ENCODE assay signal across 27 cellular contexts in genomic region chr5:90689064-90689463, GRCh38.
DNase-seq lines count a peak whose midpoint lies in the region; ATAC-seq, FAIRE-seq and TF ChIP-seq lines count a peak whose summit lies in the region.
"Had no signal": no experiment of that assay in that cellular context is flagged by ENCODE, and none has a peak within 500 bp of the region (broad histone marks: within the 10 kb centered on the region; RNA-seq: fewer than 3 reads in every experiment).

No MANE protein-coding gene starts in this region.

- H3F3A ChIP-seq in PC-3 (ENCODE audit: low read length, unreplicated experiment): no peaks in the 10 kb centered on the region

- FAIRE-seq in HTR-8/SVneo (lab: Jason Lieb, UNC): no peak
- FAIRE-seq: GM19239, H54 had no signal

- H3K27me3 ChIP-seq in HCT116 (ENCODE audit: insufficient read depth, low read length) (no peaks in the 10 kb centered on the region), PC-3 (ENCODE audit: low read length) (no peaks in the 10 kb centered on the region)

- no peak for TF ChIP-seq POLR2A in HCT116 (IDR thresholded peaks at IDR 0.05; ENCODE audit: borderline replicate concordance, extremely low read depth, insufficient read depth, insufficient read length)

- no peaks in the 10 kb centered on the region for H3K36me3 ChIP-seq in HCT116 (ENCODE audit: control insufficient read depth in 1 of 2, insufficient read depth in 2 of 2, low read length in 2 of 2)
- H3K36me3 ChIP-seq in PC-3 (ENCODE audit: low read depth, low read length): no peaks in the 10 kb centered on the region

- H3K4me3 ChIP-seq in HCT116 (replicated peaks in 1 of 2; ENCODE audit: low read depth in 1 of 2, low read length in 2 of 2) (no peak overlapping the region), PC-3 (ENCODE audit: low read length) (no peak overlapping the region)

- no peak for TF ChIP-seq RAD21 in HCT116 (IDR thresholded peaks at IDR 0.05; ENCODE audit: low read depth)

- RAD21 ChIA-PET in HCT116 (lab: Charles Lee; ENCODE audit: low non-redundant PET in 1 of 2, low total read pairs in 2 of 2, uncharacterized antibody in 2 of 2, unreplicated experiment in 2 of 2): no interaction called here

- ATAC-seq in HCT116 (peak; percentile 80), PC-3 (peak; percentile 54; the same call in 1 of the 2 replicates), esophagus mucosa (no peak)
- ATAC-seq: CD8-positive, alpha-beta T cell; Right ventricle myocardium inferior; T-helper 17 cell had no signal

- H4K20me1 ChIP-seq in HCT116 (ENCODE audit: insufficient read depth) (no peaks in the 10 kb centered on the region), PC-3 (ENCODE audit: low read length) (no peaks in the 10 kb centered on the region)

- intact Hi-C loops in HCT116 (cut with micrococcal nuclease) (no loop called here), PC-3 (cut with micrococcal nuclease) (no loop called here)

- H3K4me2 ChIP-seq in HCT116 (ENCODE audit: low read length) (no peak overlapping the region), PC-3 (ENCODE audit: low read length) (no peak overlapping the region)
- H3K4me2 ChIP-seq: KMS-11 had no signal

- H2AFZ ChIP-seq in HCT116 (ENCODE audit: low read depth, low read length, poor library complexity, severe bottlenecking): no peak overlapping the region
- H2AFZ ChIP-seq in PC-3 (ENCODE audit: low read length): no peak overlapping the region

- H3K9me3 ChIP-seq in HCT116 (ENCODE audit: control insufficient read depth in 1 of 2, insufficient read depth in 1 of 2, low read depth in 1 of 2, low read length in 2 of 2): no peaks in the 10 kb centered on the region
- H3K9me3 ChIP-seq in PC-3 (ENCODE audit: low read length): no peaks in the 10 kb centered on the region

- H3K9ac ChIP-seq in HCT116 (ENCODE audit: low read length): no peak overlapping the region
- no peak overlapping the region for H3K9ac ChIP-seq in PC-3 (ENCODE audit: low read length)
- H3K9ac ChIP-seq: KMS-11 had no signal

- BruUV-seq in HCT116 (replicated peaks; lab: Mats Ljungman, UMichigan) (no TSS peak), PC-3 (replicated peaks; lab: Mats Ljungman, UMichigan) (no TSS peak)

- CTCF ChIA-PET in HCT116 (lab: Charles Lee): interaction anchor here (1.3 kb wide), 1 partner anchor 95 kb away, joined by 4 read pairs; no protein-coding TSS in a partner anchor
- CTCF ChIA-PET in PC-3 (lab: Charles Lee): no interaction called here

- no peaks in the 10 kb centered on the region for H3K79me2 ChIP-seq in HCT116 (ENCODE audit: insufficient read depth, low read length)
- no peaks in the 10 kb centered on the region for H3K79me2 ChIP-seq in PC-3 (ENCODE audit: low read length)

- no peaks in the 10 kb centered on the region for H3K4me1 ChIP-seq in HCT116 (ENCODE audit: control insufficient read depth in 1 of 2, insufficient read depth in 2 of 2, low read length in 2 of 2)
- H3K4me1 ChIP-seq in PC-3 (ENCODE audit: insufficient read depth, low read length): no peaks in the 10 kb centered on the region

- TF ChIP-seq CTCF in HCT116 (IDR thresholded peaks at IDR 0.05 in 2 of 3, conservative IDR thresholded peaks at IDR 0.05 in 1 of 3; ENCODE audit: borderline replicate concordance in 1 of 3, insufficient read depth in 1 of 3, low read depth in 2 of 3, low read length in 2 of 3) (peak in 2 of 3 experiments; percentile 31 to 35; a peak in 2 of 6 replicates), PC-3 (conservative IDR thresholded peaks at IDR 0.05; ENCODE audit: low read depth, low read length) (peak; percentile 32)

- POLR2A ChIA-PET in HCT116 (lab: Charles Lee) (interaction anchor here (0.7 kb wide), 1 partner anchor 41 kb away, joined by 3 read pairs; no protein-coding TSS in a partner anchor), PC-3 (lab: Charles Lee; ENCODE audit: unreplicated experiment) (no interaction called here)

- no peak overlapping the region for H3K27ac ChIP-seq in HCT116 (ENCODE audit: low read depth, low read length)
- no peak overlapping the region for H3K27ac ChIP-seq in PC-3 (ENCODE audit: low read length)
- H3K27ac ChIP-seq: 22Rv1, HL-60, KMS-11 had no signal

- H3K9me2 ChIP-seq in HCT116 (ENCODE audit: insufficient read depth) (no peaks in the 10 kb centered on the region), PC-3 (replicated peaks; ENCODE audit: low read length) (no peaks in the 10 kb centered on the region)

- DNase-seq in DMS 273 (lab: John Stamatoyannopoulos, UW; ENCODE audit: unreplicated experiment): peak; percentile 17
- DNase-seq in DMS 273 treated with DMSO at 0.1 percent for 48 hours (lab: John Stamatoyannopoulos, UW): no peak
- no peak for DNase-seq in HCT116 (ENCODE audit: low read depth, low spot score)
- DNase-seq in PC-3: no peak
- DNase-seq in iPS-NIHi11 (ENCODE audit: low spot score): peak; percentile 37
- no peak for DNase-seq in HTR-8/SVneo (ENCODE audit: insufficient read length, low spot score)
- DNase-seq in NCI-H2029 treated with DMSO at 0.1 percent for 48 hours (lab: John Stamatoyannopoulos, UW): no peak
- DNase-seq: ACHN; C1 segment of cervical spinal cord; CD8-positive, alpha-beta T cell; HFFc6; MV-4-11; NCI-H1694 treated with DMSO at 0.1 percent for 48 hours; NCI-H2107; NCI-H2227 treated with DMSO at 0.1 percent for 48 hours; NCI-H510A; NCI-H748 treated with DMSO at 0.1 percent for 48 hours; OCI-M1; SW 1271; T-helper 17 cell had no signal

TF ChIP-seq in HCT116, 20 proteins besides CTCF, POLR2A, EP300 and RAD21 (continues in another document):
- no peak for TF ChIP-seq MAX (IDR thresholded peaks at IDR 0.05)
- no peak for TF ChIP-seq ZNF274 (IDR thresholded peaks at IDR 0.05; ENCODE audit: low read depth, low read length)
- TF ChIP-seq YY1 (IDR thresholded peaks at IDR 0.05; ENCODE audit: extremely low read depth, insufficient replicate concordance, low read depth, low read length): no peak
- TF ChIP-seq SP1 (IDR thresholded peaks at IDR 0.05; ENCODE audit: low read depth): no peak
- no peak for TF ChIP-seq REST (IDR thresholded peaks at IDR 0.05; ENCODE audit: low read depth)
- TF ChIP-seq SIN3A (IDR thresholded peaks at IDR 0.05; ENCODE audit: low read depth): no peak
- TF ChIP-seq CBX3 (IDR thresholded peaks at IDR 0.05; ENCODE audit: low read depth): no peak
- TF ChIP-seq POLR2AphosphoS5 (IDR thresholded peaks at IDR 0.05; ENCODE audit: low read depth, low read length): no peak
- TF ChIP-seq SRF (IDR thresholded peaks at IDR 0.05; ENCODE audit: low read depth): no peak
- no peak for TF ChIP-seq CEBPB (IDR thresholded peaks at IDR 0.05; ENCODE audit: low read depth)
- no peak for TF ChIP-seq TCF7L2 (IDR thresholded peaks at IDR 0.05; ENCODE audit: borderline replicate concordance, extremely low read depth, insufficient read depth, insufficient read length)
- no peak for TF ChIP-seq JUND (IDR thresholded peaks at IDR 0.05)
- no peak for TF ChIP-seq ATF3 (IDR thresholded peaks at IDR 0.05)
- no peak for TF ChIP-seq FOSL1 (IDR thresholded peaks at IDR 0.05; ENCODE audit: low read depth)
- TF ChIP-seq EZH2phosphoT487 (IDR thresholded peaks at IDR 0.05; ENCODE audit: borderline replicate concordance): no peak
- TF ChIP-seq EZH2 (IDR thresholded peaks at IDR 0.05): no peak
- TF ChIP-seq EGR1 (IDR thresholded peaks at IDR 0.05; ENCODE audit: low read depth): no peak
- TF ChIP-seq ELF1 (IDR thresholded peaks at IDR 0.05; ENCODE audit: borderline replicate concordance, low read depth): no peak
- no peak for TF ChIP-seq ZFX (IDR thresholded peaks at IDR 0.05)

Comparison
In these comparisons a context has a peak if more than half of its experiments do, and no peak if none do; other contexts are left out.
1. DNase-seq: peak in DMS 273 (single experiment) and iPS-NIHi11 (single experiment); none in DMS 273 treated with DMSO at 0.1 percent for 48 hours (single experiment), HCT116 (single experiment), PC-3 (single experiment), HTR-8/SVneo (single experiment) and NCI-H2029 treated with DMSO at 0.1 percent for 48 hours (single experiment).